15 cellular contexts compared by ENCODE assay signal in genomic region chr1:59892836-59893811, GRCh38. TPM values are rescaled to one million over a fixed set of nuclear protein-coding genes. Genes with fewer than 3 reads are reported as not detected.
DNase-seq lines count a peak whose midpoint lies in the region; ATAC-seq, FAIRE-seq and TF ChIP-seq lines count a peak whose summit lies in the region.
"Had no signal": no experiment of that assay in that cellular context is flagged by ENCODE, and none has a peak within 500 bp of the region (broad histone marks: within the 10 kb centered on the region; RNA-seq: fewer than 3 reads in every experiment).

No MANE protein-coding gene starts in this region.

- FAIRE-seq in small intestine (lab: Jason Lieb, UNC) = no peak
- FAIRE-seq: endothelial cell of umbilical vein, TTC549 had no signal

- peak overlapping the region; percentile 86 for H3K27ac ChIP-seq in colonic mucosa
- peak overlapping the region; percentile 2 to 86 for H3K27ac ChIP-seq in small intestine (ENCODE audit: low read depth in 1 of 2, low read length in 1 of 2)
- H3K27ac ChIP-seq in right atrium auricular region = no peak overlapping the region
- H3K27ac ChIP-seq: psoas muscle had no signal

- no peaks in the 10 kb centered on the region for H3K27me3 ChIP-seq in colonic mucosa
- no peaks in the 10 kb centered on the region for H3K27me3 ChIP-seq in small intestine (ENCODE audit: control insufficient read depth in 2 of 2, insufficient read depth in 2 of 2, low read length in 2 of 2)
- H3K27me3 ChIP-seq in right atrium auricular region = no peaks in the 10 kb centered on the region

- H3K27ac Mint-ChIP-seq in activated naive CD4-positive, alpha-beta T cell treated with anti-CD3 and anti-CD28 coated beads, Interleukin-2, amount 10 ng/mL, durations not matched to agents 7 days and 5 days = peak overlapping the region; percentile 87
- H3K27ac Mint-ChIP-seq in osteocyte (ENCODE audit: unreplicated experiment) = no peak overlapping the region
- H3K27ac Mint-ChIP-seq: stimulated activated memory B cell treated with anti-CD40 and anti-IgM and Interleukin-4, amounts not matched to agents 10 μg/mL and 1 μg/mL and 100 μg/mL, for 72 hours had no signal

- intact Hi-C loops in colonic mucosa (cut with DNase I) = no loop called here

- H3K36me3 Mint-ChIP-seq in activated naive CD4-positive, alpha-beta T cell treated with anti-CD3 and anti-CD28 coated beads, Interleukin-2, amount 10 ng/mL, durations not matched to agents 7 days and 5 days = no peaks in the 10 kb centered on the region
- no peaks in the 10 kb centered on the region for H3K36me3 Mint-ChIP-seq in osteocyte (ENCODE audit: unreplicated experiment)
- H3K36me3 Mint-ChIP-seq: stimulated activated memory B cell treated with anti-CD40 and anti-IgM and Interleukin-4, amounts not matched to agents 10 μg/mL and 1 μg/mL and 100 μg/mL, for 72 hours had no signal

- no peaks in the 10 kb centered on the region for H3K9me3 ChIP-seq in colonic mucosa
- no peaks in the 10 kb centered on the region for H3K9me3 ChIP-seq in small intestine (ENCODE audit: control insufficient read depth, low read depth)
- H3K9me3 ChIP-seq in right atrium auricular region = no peaks in the 10 kb centered on the region
- H3K9me3 ChIP-seq: psoas muscle had no signal

- H3K4me3 ChIP-seq in colonic mucosa = no peak overlapping the region
- H3K4me3 ChIP-seq in small intestine (ENCODE audit: low read depth in 1 of 2, low read length in 2 of 2) = no peak overlapping the region
- H3K4me3 ChIP-seq in right atrium auricular region = no peak overlapping the region
- H3K4me3 ChIP-seq: psoas muscle had no signal

- WGBS in small intestine, 3 donors = 30 to 60% (median 44%) methylated on average over 7 of the region's 7 CpGs

- CTCF ChIA-PET in activated naive CD4-positive, alpha-beta T cell treated with anti-CD3 and anti-CD28 coated beads, Interleukin-2, amount 10 ng/mL, durations not matched to agents 7 days and 5 days (lab: Charles Lee) = interaction anchor here (1.1 to 4.7 kb wide), 3 partner anchors 10 to 54 kb away, joined by 3 to 19 read pairs (median 9); no protein-coding TSS in a partner anchor

- no peak for ATAC-seq in GM19463 (IDR thresholded peaks at IDR 0.05; ENCODE audit: unreplicated experiment)
- ATAC-seq: psoas muscle; stimulated activated memory B cell treated with anti-CD40 and anti-IgM and Interleukin-4, amounts not matched to agents 10 μg/mL and 1 μg/mL and 100 μg/mL, for 72 hours had no signal

- no peak for DNase-seq in activated naive CD4-positive, alpha-beta T cell treated with anti-CD3 and anti-CD28 coated beads, Interleukin-2, amount 10 ng/mL, durations not matched to agents 7 days and 5 days
- DNase-seq in activated naive CD4-positive, alpha-beta T cell treated with Interleukin-2 at 50 U/mL for 16 hours = no peak
- DNase-seq in NCI-H510A treated with DMSO at 0.1 percent for 48 hours (lab: John Stamatoyannopoulos, UW) (peak; percentile 68), colonic mucosa (peak; percentile 57), small intestine (peak; percentile 81), right atrium auricular region (ENCODE audit: low spot score) (no peak), osteocyte (ENCODE audit: extremely low spot score, unreplicated experiment) (no peak)
- DNase-seq: AML-193, midbrain, NCI-H187 treated with DMSO at 0.1 percent for 48 hours, psoas muscle had no signal

- no peak for TF ChIP-seq CTCF in colonic mucosa (IDR thresholded peaks at IDR 0.05)
- TF ChIP-seq CTCF in right atrium auricular region (IDR thresholded peaks at IDR 0.05) = no peak
- TF ChIP-seq CTCF in osteocyte (IDR thresholded peaks at IDR 0.05) = no peak

- peak overlapping the region in 1 of 2 donors; percentile 59 for H3K9ac ChIP-seq in colonic mucosa (ENCODE audit: low read depth in 2 of 2, low read length in 2 of 2)

- H3K36me3 ChIP-seq in colonic mucosa (no peaks in the 10 kb centered on the region), small intestine (ENCODE audit: control insufficient read depth in 2 of 2, insufficient read depth in 2 of 2, low read length in 2 of 2) (no peaks in the 10 kb centered on the region), right atrium auricular region (peaks cover 20% of the 10 kb centered on the region)

- peaks cover 9% of the 10 kb centered on the region for H3K27me3 Mint-ChIP-seq in activated naive CD4-positive, alpha-beta T cell treated with anti-CD3 and anti-CD28 coated beads, Interleukin-2, amount 10 ng/mL, durations not matched to agents 7 days and 5 days
- H3K27me3 Mint-ChIP-seq in osteocyte (ENCODE audit: unreplicated experiment) = peaks cover 34% of the 10 kb centered on the region
- H3K27me3 Mint-ChIP-seq: stimulated activated memory B cell treated with anti-CD40 and anti-IgM and Interleukin-4, amounts not matched to agents 10 μg/mL and 1 μg/mL and 100 μg/mL, for 72 hours had no signal

- H3K9me3 Mint-ChIP-seq in activated naive CD4-positive, alpha-beta T cell treated with anti-CD3 and anti-CD28 coated beads, Interleukin-2, amount 10 ng/mL, durations not matched to agents 7 days and 5 days = peaks cover 15% of the 10 kb centered on the region
- no peaks in the 10 kb centered on the region for H3K9me3 Mint-ChIP-seq in osteocyte (ENCODE audit: unreplicated experiment)

- peak overlapping the region; percentile 26 for H3K4me3 Mint-ChIP-seq in activated naive CD4-positive, alpha-beta T cell treated with anti-CD3 and anti-CD28 coated beads, Interleukin-2, amount 10 ng/mL, durations not matched to agents 7 days and 5 days
- H3K4me3 Mint-ChIP-seq in osteocyte (ENCODE audit: unreplicated experiment) = no peak overlapping the region
- H3K4me3 Mint-ChIP-seq: stimulated activated memory B cell treated with anti-CD40 and anti-IgM and Interleukin-4, amounts not matched to agents 10 μg/mL and 1 μg/mL and 100 μg/mL, for 72 hours had no signal

- H3K4me1 ChIP-seq in colonic mucosa (peaks cover 17% of the 10 kb centered on the region), small intestine (ENCODE audit: control insufficient read depth in 2 of 2, insufficient read depth in 1 of 2, low read depth in 1 of 2, low read length in 1 of 2) (peaks cover 0 to 4% of the 10 kb centered on the region in 2 donors), right atrium auricular region (no peaks in the 10 kb centered on the region)
- H3K4me1 ChIP-seq: psoas muscle had no signal

- peaks cover 17% of the 10 kb centered on the region for H3K4me1 Mint-ChIP-seq in activated naive CD4-positive, alpha-beta T cell treated with anti-CD3 and anti-CD28 coated beads, Interleukin-2, amount 10 ng/mL, durations not matched to agents 7 days and 5 days
- H3K4me1 Mint-ChIP-seq in osteocyte (ENCODE audit: unreplicated experiment) = no peaks in the 10 kb centered on the region
- H3K4me1 Mint-ChIP-seq: stimulated activated memory B cell treated with anti-CD40 and anti-IgM and Interleukin-4, amounts not matched to agents 10 μg/mL and 1 μg/mL and 100 μg/mL, for 72 hours had no signal

RNA-seq across cellular contexts. Expression of gene CYP2J2, which starts 33.4 kb away (rescaled TPM):
- 10 to 100 TPM; 39.2 to 56.8 TPM for total RNA-seq in colonic mucosa
- 10 to 100 TPM; 24.2 to 87.4 (median 48.4) TPM for polyA plus RNA-seq in small intestine
- total RNA-seq in right atrium auricular region = 100 to 1,000 TPM; 100 to 243 TPM
- 0.13 TPM in 1 of 2 replicates, not detected in the other for total RNA-seq in osteocyte

Comparison
In these comparisons a context has a peak if more than half of its experiments do, and no peak if none do; other contexts are left out.
1. DNase-seq: peak in NCI-H510A treated with DMSO at 0.1 percent for 48 hours (single experiment), colonic mucosa (single experiment) and small intestine (single experiment); none in activated naive CD4-positive, alpha-beta T cell treated with anti-CD3 and anti-CD28 coated beads, Interleukin-2, amount 10 ng/mL, durations not matched to agents 7 days and 5 days (single experiment), activated naive CD4-positive, alpha-beta T cell treated with Interleukin-2 at 50 U/mL for 16 hours (single experiment), right atrium auricular region (single experiment) and osteocyte (single experiment).
2. H3K27ac ChIP-seq: peak in colonic mucosa (single experiment) and small intestine (2 of 2); none in right atrium auricular region (0 of 2).
3. RNA of gene CYP2J2, which starts 33.4 kb away (total RNA-seq): 100 to 243 TPM in right atrium auricular region and 39.2 to 56.8 TPM in colonic mucosa; 0.13 TPM in osteocyte; every median in the first group is over 10 times any median in the second.